14 cellular contexts compared by ENCODE assay signal in genomic region chr20:38604873-38605303, GRCh38. TPM values are rescaled to one million over a fixed set of nuclear protein-coding genes. Genes with fewer than 3 reads are reported as not detected.
DNase-seq lines count a peak whose midpoint lies in the region; FAIRE-seq and TF ChIP-seq lines count a peak whose summit lies in the region.
"Had no signal": no experiment of that assay in that cellular context is flagged by ENCODE, and none has a peak within 500 bp of the region (broad histone marks: within the 10 kb centered on the region; RNA-seq: fewer than 3 reads in every experiment).

No MANE protein-coding gene starts in this region.

- H3K4me1 ChIP-seq in GM23248 (ENCODE audit: insufficient read depth) = peaks cover 8% of the 10 kb centered on the region; the same call in 1 of the 2 replicates

- H3F3A ChIP-seq in GM23248 (ENCODE audit: insufficient read depth) = no peaks in the 10 kb centered on the region

- no peak overlapping the region for H3K4me2 ChIP-seq in GM23248 (ENCODE audit: unreplicated experiment)

- no peak overlapping the region for H3K27ac ChIP-seq in GM23248

- in situ Hi-C loops in GM23248 (cut with MboI) = no loop called here

- H4K20me1 ChIP-seq in GM23248 (ENCODE audit: insufficient read depth) = no peaks in the 10 kb centered on the region

- no peak overlapping the region for H3K4me3 ChIP-seq in GM23248
- H3K4me3 ChIP-seq in epithelial cell of proximal tubule (ENCODE audit: low read depth, low read length) = no peak overlapping the region

- peaks cover 59% of the 10 kb centered on the region for H3K27me3 ChIP-seq in GM23248 (replicated peaks; ENCODE audit: insufficient read depth)

- H3K9me2 ChIP-seq in GM23248 (ENCODE audit: insufficient read depth) = no peaks in the 10 kb centered on the region

- no peak for TF ChIP-seq CTCF in epithelial cell of proximal tubule (conservative IDR thresholded peaks at IDR 0.05; ENCODE audit: low read depth, low read length)

- peak; percentile 21 for DNase-seq in GM23248
- DNase-seq in RCC 7860 (ENCODE audit: low spot score) = peak; percentile 74
- peak; percentile 96 for DNase-seq in epithelial cell of proximal tubule (ENCODE audit: low read depth)
- DNase-seq in non-pigmented ciliary epithelial cell (ENCODE audit: low read depth) = peak; percentile 60
- no peak for DNase-seq in NCI-H524 (lab: John Stamatoyannopoulos, UW)
- no peak for DNase-seq in NCI-H1694 (lab: John Stamatoyannopoulos, UW)
- DNase-seq in NCI-H345 (lab: John Stamatoyannopoulos, UW) = no peak
- no peak for DNase-seq in DMS153 (lab: John Stamatoyannopoulos, UW)
- DNase-seq: activated T-cell treated with anti-CD3 and anti-CD28 coated beads, Interleukin-2, amount 50 U/mL, for 48 hours; CD4-positive, alpha-beta T cell; immature natural killer cell; NCI-H2029 treated with DMSO at 0.1 percent for 48 hours had no signal

- 50 to 67% methylated on average over 4 of the region's 4 CpGs for WGBS in GM23248 (ENCODE audit: low coverage in 1 of 2, low lambda C conversion rate in 2 of 2, missing lambda C conversion rate in 2 of 2), 2 experiments

- H3K79me2 ChIP-seq in GM23248 (ENCODE audit: insufficient read depth) = no peaks in the 10 kb centered on the region

- no peak overlapping the region for H2AFZ ChIP-seq in GM23248

- no peaks in the 10 kb centered on the region for H3K36me3 ChIP-seq in GM23248 (ENCODE audit: low read depth)

- peak; percentile 70 for FAIRE-seq in RCC 7860 (lab: Jason Lieb, UNC)

- H3K9ac ChIP-seq in GM23248 = no peak overlapping the region

- H3K9me3 ChIP-seq in GM23248 (ENCODE audit: low read depth) = no peaks in the 10 kb centered on the region

RNA-seq across cellular contexts. Expression of gene ARHGAP40, which starts 3.3 kb away (rescaled TPM):
- total RNA-seq in GM23248 (2014; rRNA removed; shearing (Covaris generic)) = not detected in 2 replicates
- not detected in 2 replicates for polyA plus RNA-seq in GM23248 (2016; fragmentation: Nextera tagmentation; extraction: Ambion mirVana)
- total RNA-seq in epithelial cell of proximal tubule = 1.7 and 5.6 TPM in 2 replicates
- total RNA-seq: CD4-positive, alpha-beta T cell had no signal
- polyA plus RNA-seq: IgD-negative memory B cell, immature natural killer cell had no signal

RNA-seq across cellular contexts. Expression of gene ADIG, which starts 23.9 kb away (rescaled TPM):
- total RNA-seq in GM23248 (2014; rRNA removed; shearing (Covaris generic)) = not detected in 2 replicates
- not detected in 2 replicates for polyA plus RNA-seq in GM23248 (2016; fragmentation: Nextera tagmentation; extraction: Ambion mirVana)
- not detected in 2 replicates for total RNA-seq in epithelial cell of proximal tubule
- total RNA-seq: CD4-positive, alpha-beta T cell had no signal
- polyA plus RNA-seq: IgD-negative memory B cell, immature natural killer cell, neural cell had no signal

Comparison
In these comparisons a context has a peak if more than half of its experiments do, and no peak if none do; other contexts are left out.
1. DNase-seq: peak in GM23248 (single experiment), RCC 7860 (single experiment), epithelial cell of proximal tubule (single experiment) and non-pigmented ciliary epithelial cell (single experiment); none in NCI-H524 (0 of 2), NCI-H1694 (single experiment), NCI-H345 (single experiment) and DMS153 (single experiment).